In genomic region chr11:4375431-4376113, GRCh38 we compare ENCODE assay signal across 16 cellular contexts. TPM values are rescaled to one million over a fixed set of nuclear protein-coding genes. Genes with fewer than 3 reads are reported as not detected.
DNase-seq lines count a peak whose midpoint lies in the region; ATAC-seq, FAIRE-seq and TF ChIP-seq lines count a peak whose summit lies in the region.
"Had no signal": no experiment of that assay in that cellular context is flagged by ENCODE, and none has a peak within 500 bp of the region (broad histone marks: within the 10 kb centered on the region; RNA-seq: fewer than 3 reads in every experiment).

No MANE protein-coding gene starts in this region.

- no peaks in the 10 kb centered on the region for H3K9me3 ChIP-seq in K562 (replicated peaks; ENCODE audit: control insufficient read depth, insufficient read depth, low read depth, low read length)
- H3K9me3 ChIP-seq in PC-3 (ENCODE audit: low read length): no peaks in the 10 kb centered on the region
- H3K9me3 ChIP-seq: BLaER1 treated with 17β-estradiol and CSF1 and Interleukin-3, amounts not matched to agents 10 nM and 100 nM had no signal

- H3K4me3 ChIP-seq in K562 (no peak overlapping the region), PC-3 (ENCODE audit: low read length) (no peak overlapping the region)
- H3K4me3 ChIP-seq: BLaER1 treated with 17β-estradiol and CSF1 and Interleukin-3, amounts not matched to agents 10 nM and 100 nM had no signal

- CTCF ChIA-PET in activated CD8-positive, alpha-beta memory T cell treated with anti-CD3 and anti-CD28 coated beads, Interleukin-2, amount 10 ng/mL, durations not matched to agents 7 days and 5 days (lab: Charles Lee): interaction anchor here (1.8 kb wide), 1 partner anchor 188 kb away, joined by 4 read pairs; no protein-coding TSS in a partner anchor
- CTCF ChIA-PET in K562 (lab: Yijun Ruan, JAX; ENCODE audit: low intra/inter-chr PET ratio): no interaction called here
- CTCF ChIA-PET in PC-3 (lab: Charles Lee): no interaction called here

- in situ Hi-C loops in K562 (cut with MboI): no loop called here

- no peaks in the 10 kb centered on the region for H3K9me3 Mint-ChIP-seq in activated CD8-positive, alpha-beta memory T cell treated with anti-CD3 and anti-CD28 coated beads, Interleukin-2, amount 10 ng/mL, durations not matched to agents 7 days and 5 days (ENCODE audit: low read depth)
- H3K9me3 Mint-ChIP-seq in natural killer cell treated with Interleukin-12 subunit alpha and Interleukin-12 subunit beta and Interleukin-15 and Interleukin-18, amount 100 ng/mL, for 72 hours: no peaks in the 10 kb centered on the region
- H3K9me3 Mint-ChIP-seq in natural killer cell: no peaks in the 10 kb centered on the region
- H3K9me3 Mint-ChIP-seq: H9 had no signal

- no peak overlapping the region for H3K27ac Mint-ChIP-seq in activated CD8-positive, alpha-beta memory T cell treated with anti-CD3 and anti-CD28 coated beads, Interleukin-2, amount 10 ng/mL, durations not matched to agents 7 days and 5 days
- H3K27ac Mint-ChIP-seq in natural killer cell treated with Interleukin-12 subunit alpha and Interleukin-12 subunit beta and Interleukin-15 and Interleukin-18, amount 100 ng/mL, for 72 hours: no peak overlapping the region
- no peak overlapping the region for H3K27ac Mint-ChIP-seq in natural killer cell
- H3K27ac Mint-ChIP-seq: CD4-positive, CD25-positive, alpha-beta regulatory T cell; H9 had no signal

- H3K79me2 ChIP-seq in K562 (ENCODE audit: control insufficient read depth, insufficient read depth, low read length) (no peaks in the 10 kb centered on the region), PC-3 (ENCODE audit: low read length) (no peaks in the 10 kb centered on the region)

- ATAC-seq in activated CD8-positive, alpha-beta memory T cell treated with anti-CD3 and anti-CD28 coated beads, Interleukin-2, amount 10 ng/mL, durations not matched to agents 7 days and 5 days: peak; percentile 27
- ATAC-seq in natural killer cell treated with Interleukin-12 subunit alpha and Interleukin-12 subunit beta and Interleukin-15 and Interleukin-18, amount 100 ng/mL, for 72 hours: peak; percentile 64 to 89
- ATAC-seq in natural killer cell (no peak), K562 (no peak), PC-3 (no peak)

- H4K20me1 ChIP-seq in K562 (replicated peaks; ENCODE audit: control insufficient read depth, insufficient read depth, low read length) (no peaks in the 10 kb centered on the region), PC-3 (ENCODE audit: low read length) (no peaks in the 10 kb centered on the region)
- H4K20me1 ChIP-seq: BLaER1 treated with 17β-estradiol and CSF1 and Interleukin-3, amounts not matched to agents 10 nM and 100 nM had no signal

- no TSS peak for BruUV-seq in K562 (replicated peaks; lab: Mats Ljungman, UMichigan)
- no TSS peak for BruUV-seq in PC-3 (replicated peaks; lab: Mats Ljungman, UMichigan)

- H3K36me3 Mint-ChIP-seq in activated CD8-positive, alpha-beta memory T cell treated with anti-CD3 and anti-CD28 coated beads, Interleukin-2, amount 10 ng/mL, durations not matched to agents 7 days and 5 days: peaks cover 2% of the 10 kb centered on the region
- no peaks in the 10 kb centered on the region for H3K36me3 Mint-ChIP-seq in natural killer cell treated with Interleukin-12 subunit alpha and Interleukin-12 subunit beta and Interleukin-15 and Interleukin-18, amount 100 ng/mL, for 72 hours
- no peaks in the 10 kb centered on the region for H3K36me3 Mint-ChIP-seq in natural killer cell
- H3K36me3 Mint-ChIP-seq: CD4-positive, CD25-positive, alpha-beta regulatory T cell had no signal

- intact Hi-C loops in natural killer cell (cut with micrococcal nuclease): no loop called here
- intact Hi-C loops in K562 (cut with micrococcal nuclease): no loop called here
- intact Hi-C loops in PC-3 (cut with micrococcal nuclease): no loop called here

- no peak overlapping the region for H2AFZ ChIP-seq in K562 (ENCODE audit: low read depth, low read length)
- H2AFZ ChIP-seq in PC-3 (ENCODE audit: low read length): no peak overlapping the region

- H3K4me1 ChIP-seq in K562 (replicated peaks in 1 of 2; ENCODE audit: control insufficient read depth in 2 of 2, insufficient read depth in 2 of 2, low read length in 2 of 2): no peaks in the 10 kb centered on the region
- H3K4me1 ChIP-seq in PC-3 (ENCODE audit: insufficient read depth, low read length): no peaks in the 10 kb centered on the region

- no peak for TF ChIP-seq EP300 in K562 (IDR thresholded peaks at IDR 0.05; ENCODE audit: low read length)

- H3K4me2 ChIP-seq in K562 (ENCODE audit: insufficient read depth, low read length) (no peak overlapping the region), PC-3 (ENCODE audit: low read length) (no peak overlapping the region)
- H3K4me2 ChIP-seq: BLaER1 treated with 17β-estradiol and CSF1 and Interleukin-3, amounts not matched to agents 10 nM and 100 nM had no signal

- no peak for DNase-seq in activated CD8-positive, alpha-beta memory T cell treated with anti-CD3 and anti-CD28 coated beads, Interleukin-2, amount 10 ng/mL, durations not matched to agents 7 days and 5 days
- DNase-seq in activated CD8-positive, alpha-beta memory T cell treated with anti-CD3 and anti-CD28 coated beads, Interleukin-2, amount 50 U/mL, for 48 hours: no peak
- DNase-seq in natural killer cell treated with Interleukin-12 subunit alpha and Interleukin-12 subunit beta and Interleukin-15 and Interleukin-18, amount 100 ng/mL, for 72 hours (ENCODE audit: low spot score): no peak
- DNase-seq in natural killer cell: no peak
- DNase-seq in K562 (ENCODE audit: extremely low read depth in 1 of 4, low spot score in 3 of 4): no peak
- no peak for DNase-seq in PC-3
- no peak for DNase-seq in SIG-M5 treated with dmso at 0.1 percent for 504 hours (lab: John Stamatoyannopoulos, UW; ENCODE audit: unreplicated experiment)
- DNase-seq: ACHN; CD4-positive, CD25-positive, alpha-beta regulatory T cell; DMS53; GF-D8; GOT3; H9 had no signal

- H3F3A ChIP-seq in PC-3 (ENCODE audit: low read length, unreplicated experiment): no peaks in the 10 kb centered on the region

- TF ChIP-seq RAD21 in K562 (CRISPR knock-in tag; conservative IDR thresholded peaks at IDR 0.05 in 1 of 2, IDR thresholded peaks at IDR 0.05 in 1 of 2): no peak

- H3K9me1 ChIP-seq in K562 (ENCODE audit: control insufficient read depth, insufficient read depth, low read length): no peaks in the 10 kb centered on the region

- POLR2A ChIA-PET in K562 (lab: Yijun Ruan, JAX): interaction anchor here (0.7 to 1.3 kb wide), 2 partner anchors 13 to 192 kb away, joined by 4 to 6 read pairs; no protein-coding TSS in a partner anchor
- POLR2A ChIA-PET in PC-3 (lab: Charles Lee; ENCODE audit: unreplicated experiment): no interaction called here

- no peaks in the 10 kb centered on the region for H3K36me3 ChIP-seq in K562 (ENCODE audit: control insufficient read depth, insufficient read depth, low read length)
- no peaks in the 10 kb centered on the region for H3K36me3 ChIP-seq in PC-3 (ENCODE audit: low read depth, low read length)
- H3K36me3 ChIP-seq: BLaER1 treated with 17β-estradiol and CSF1 and Interleukin-3, amounts not matched to agents 10 nM and 100 nM had no signal

- H3K4me3 Mint-ChIP-seq in activated CD8-positive, alpha-beta memory T cell treated with anti-CD3 and anti-CD28 coated beads, Interleukin-2, amount 10 ng/mL, durations not matched to agents 7 days and 5 days: no peak overlapping the region
- H3K4me3 Mint-ChIP-seq in natural killer cell treated with Interleukin-12 subunit alpha and Interleukin-12 subunit beta and Interleukin-15 and Interleukin-18, amount 100 ng/mL, for 72 hours: no peak overlapping the region
- H3K4me3 Mint-ChIP-seq in natural killer cell: no peak overlapping the region
- H3K4me3 Mint-ChIP-seq: CD4-positive, CD25-positive, alpha-beta regulatory T cell; H9 had no signal

- H3K27ac ChIP-seq in K562 (ENCODE audit: extremely low read depth, low read depth, low read length): no peak overlapping the region
- H3K27ac ChIP-seq in PC-3 (ENCODE audit: low read length): no peak overlapping the region
- H3K27ac ChIP-seq: BLaER1 treated with 17β-estradiol and CSF1 and Interleukin-3, amounts not matched to agents 10 nM and 100 nM had no signal

- no peaks in the 10 kb centered on the region for H3K4me1 Mint-ChIP-seq in activated CD8-positive, alpha-beta memory T cell treated with anti-CD3 and anti-CD28 coated beads, Interleukin-2, amount 10 ng/mL, durations not matched to agents 7 days and 5 days
- no peaks in the 10 kb centered on the region for H3K4me1 Mint-ChIP-seq in natural killer cell treated with Interleukin-12 subunit alpha and Interleukin-12 subunit beta and Interleukin-15 and Interleukin-18, amount 100 ng/mL, for 72 hours (ENCODE audit: low read depth in 2 of 2)
- H3K4me1 Mint-ChIP-seq in natural killer cell: no peaks in the 10 kb centered on the region
- H3K4me1 Mint-ChIP-seq: CD4-positive, CD25-positive, alpha-beta regulatory T cell; H9 had no signal

- no peaks in the 10 kb centered on the region for H3K9me2 ChIP-seq in PC-3 (replicated peaks; ENCODE audit: low read length)

- peaks cover 1% of the 10 kb centered on the region for H3K27me3 Mint-ChIP-seq in activated CD8-positive, alpha-beta memory T cell treated with anti-CD3 and anti-CD28 coated beads, Interleukin-2, amount 10 ng/mL, durations not matched to agents 7 days and 5 days
- H3K27me3 Mint-ChIP-seq in natural killer cell treated with Interleukin-12 subunit alpha and Interleukin-12 subunit beta and Interleukin-15 and Interleukin-18, amount 100 ng/mL, for 72 hours: peaks cover 8 to 9% of the 10 kb centered on the region in 2 donors
- H3K27me3 Mint-ChIP-seq in natural killer cell (ENCODE audit: low read depth in 2 of 2): peaks cover 2 to 5% of the 10 kb centered on the region in 2 donors

- TF ChIP-seq CTCF in natural killer cell (IDR thresholded peaks at IDR 0.05) (no peak), K562 (IDR thresholded peaks at IDR 0.05 in 2 of 3, conservative IDR thresholded peaks at IDR 0.05 in 1 of 3; ENCODE audit: insufficient read depth in 2 of 3, low read depth in 1 of 3, low read length in 3 of 3) (no peak), PC-3 (conservative IDR thresholded peaks at IDR 0.05; ENCODE audit: low read depth, low read length) (no peak)

- H3K9ac ChIP-seq in K562 (ENCODE audit: insufficient read depth in 1 of 2, low read depth in 2 of 2, low read length in 2 of 2) (no peak overlapping the region), PC-3 (ENCODE audit: low read length) (no peak overlapping the region)
- H3K9ac ChIP-seq: BLaER1 treated with 17β-estradiol and CSF1 and Interleukin-3, amounts not matched to agents 10 nM and 100 nM had no signal

- H3K27me3 ChIP-seq in K562 (ENCODE audit: control insufficient read depth in 2 of 2, insufficient read depth in 2 of 2, low read length in 2 of 2) (peaks cover 9 to 21% of the 10 kb centered on the region in 2 experiments), PC-3 (ENCODE audit: low read length) (peaks cover 34% of the 10 kb centered on the region)
- H3K27me3 ChIP-seq: BLaER1 treated with 17β-estradiol and CSF1 and Interleukin-3, amounts not matched to agents 10 nM and 100 nM had no signal

- no peak for TF ChIP-seq POLR2A in K562 (conservative IDR thresholded peaks at IDR 0.05)

- FAIRE-seq in K562 (lab: Jason Lieb, UNC): no peak

- 4% methylated on average over 5 of the region's 5 CpGs for WGBS in K562 (ENCODE audit: insufficient coverage, low coverage, missing lambda C conversion rate)

RNA-seq across cellular contexts. Expression of gene OR52B4, which starts 7.4 kb away (rescaled TPM):
- total RNA-seq in activated CD8-positive, alpha-beta memory T cell treated with anti-CD3 and anti-CD28 coated beads, Interleukin-2, amount 10 ng/mL, durations not matched to agents 7 days and 5 days: not detected
- total RNA-seq in natural killer cell treated with Interleukin-12 subunit alpha and Interleukin-12 subunit beta and Interleukin-15 and Interleukin-18, amount 100 ng/mL, for 72 hours: not detected
- total RNA-seq in natural killer cell (not detected), K562 (2014; rRNA removed) (not detected in 2 replicates), K562 (2014; rRNA removed; fragmentation: Illumina TruSeq; extraction: Trizol) (not detected in 2 replicates), K562 (2015; rRNA removed; fragmentation: Illumina TruSeq; extraction: Trizol) (not detected in 2 replicates), K562 (2021) (not detected in 2 replicates), PC-3 (2014; rRNA removed) (not detected in 2 replicates)
- not detected in 2 replicates for total RNA-seq in K562 (2011; cell fraction: chromatin; rRNA removed; ENCODE audit: low replicate concordance)
- not detected in 2 replicates for total RNA-seq in K562 (2011; cell fraction: nucleolus; rRNA removed)
- not detected in 2 replicates for total RNA-seq in K562 (2011; cell fraction: nucleoplasm; rRNA removed)
- polyA plus RNA-seq in K562 (2011; rRNA removed) (not detected in 2 replicates), K562 (2014; fragmentation: Illumina TruSeq; extraction: Trizol) (not detected in 2 replicates), K562 (2014; fragmentation: Nextera tagmentation; extraction: Ambion mirVana) (not detected), K562 (2014; rRNA removed) (not detected in 2 replicates)
- polyA plus RNA-seq in K562 (2011; cell fraction: cytosol; rRNA removed): not detected in 2 replicates
- polyA plus RNA-seq in K562 (2011; cell fraction: nucleus; rRNA removed): 0.17 TPM in 1 of 2 replicates, not detected in the other
- not detected in 2 replicates for polyA plus RNA-seq in K562 (2012)
- 0.33 TPM in 1 of 2 replicates, not detected in the other for polyA minus RNA-seq in K562 (2011; rRNA and poly(A)+ RNA removed)
- polyA minus RNA-seq in K562 (2011; cell fraction: cytosol; rRNA and poly(A)+ RNA removed): not detected in 2 replicates
- polyA minus RNA-seq in K562 (2011; cell fraction: nucleus; rRNA and poly(A)+ RNA removed): not detected in 2 replicates
- total RNA-seq: A172; CD4-positive, CD25-positive, alpha-beta regulatory T cell; H9; HT-29 had no signal
- polyA plus RNA-seq: CD4-positive, CD25-positive, alpha-beta regulatory T cell had no signal

RNA-seq across cellular contexts. Expression of gene TRIM21, which starts 17.9 kb away (rescaled TPM):
- total RNA-seq in activated CD8-positive, alpha-beta memory T cell treated with anti-CD3 and anti-CD28 coated beads, Interleukin-2, amount 10 ng/mL, durations not matched to agents 7 days and 5 days: 10 to 100 TPM; 56.0 to 68.7 TPM
- total RNA-seq in natural killer cell treated with Interleukin-12 subunit alpha and Interleukin-12 subunit beta and Interleukin-15 and Interleukin-18, amount 100 ng/mL, for 72 hours: 10 to 100 TPM; 27.3 to 41.3 TPM
- total RNA-seq in natural killer cell: 10 to 100 TPM; 27.1 to 34.6 (median 32.0) TPM
- 7.3 and 10.0 TPM in 2 replicates for total RNA-seq in K562 (2011; cell fraction: chromatin; rRNA removed; ENCODE audit: low replicate concordance)
- 5.0 and 7.7 TPM in 2 replicates for total RNA-seq in K562 (2011; cell fraction: nucleolus; rRNA removed)
- total RNA-seq in K562 (2011; cell fraction: nucleoplasm; rRNA removed): 5.9 and 6.3 TPM in 2 replicates
- total RNA-seq in K562 (2014; rRNA removed): 10.8 and 11.0 TPM in 2 replicates
- 10.7 and 11.9 TPM in 2 replicates for total RNA-seq in K562 (2014; rRNA removed; fragmentation: Illumina TruSeq; extraction: Trizol)
- total RNA-seq in K562 (2015; rRNA removed; fragmentation: Illumina TruSeq; extraction: Trizol): 14.0 and 14.1 TPM in 2 replicates
- 9.2 and 11.2 TPM in 2 replicates for total RNA-seq in K562 (2021)
- 15.0 and 21.1 TPM in 2 replicates for polyA plus RNA-seq in K562 (2011; rRNA removed)
- polyA plus RNA-seq in K562 (2011; cell fraction: cytosol; rRNA removed): 12.1 and 14.1 TPM in 2 replicates
- polyA plus RNA-seq in K562 (2011; cell fraction: nucleus; rRNA removed): 16.1 and 18.9 TPM in 2 replicates
- polyA plus RNA-seq in K562 (2012): 10.9 and 15.8 TPM in 2 replicates
- polyA plus RNA-seq in K562 (2014; fragmentation: Illumina TruSeq; extraction: Trizol): 12.6 and 17.0 TPM in 2 replicates
- polyA plus RNA-seq in K562 (2014; fragmentation: Nextera tagmentation; extraction: Ambion mirVana): 10 to 100 TPM in 1 of 2 experiments, 1 to 10 TPM in 1; 9.7 to 16.4 TPM
- 10.5 and 12.8 TPM in 2 replicates for polyA plus RNA-seq in K562 (2014; rRNA removed)
- 8.8 and 12.1 TPM in 2 replicates for polyA minus RNA-seq in K562 (2011; rRNA and poly(A)+ RNA removed)
- polyA minus RNA-seq in K562 (2011; cell fraction: cytosol; rRNA and poly(A)+ RNA removed): 1.5 and 5.7 TPM in 2 replicates
- 3.1 and 6.6 TPM in 2 replicates for polyA minus RNA-seq in K562 (2011; cell fraction: nucleus; rRNA and poly(A)+ RNA removed)
- total RNA-seq in PC-3 (2014; rRNA removed): 6.9 and 7.6 TPM in 2 replicates

Comparison
In these comparisons a context has a peak if more than half of its experiments do, and no peak if none do; other contexts are left out.
1. ATAC-seq: peak in activated CD8-positive, alpha-beta memory T cell treated with anti-CD3 and anti-CD28 coated beads, Interleukin-2, amount 10 ng/mL, durations not matched to agents 7 days and 5 days (single experiment) and natural killer cell treated with Interleukin-12 subunit alpha and Interleukin-12 subunit beta and Interleukin-15 and Interleukin-18, amount 100 ng/mL, for 72 hours (2 of 2); none in natural killer cell (0 of 3), K562 (single experiment) and PC-3 (single experiment).